In genomic region chr17:50687200-50688066, GRCh38 we compare ENCODE assay signal across 1 cellular context.
TF ChIP-seq lines count a peak whose summit lies in the region.

No MANE protein-coding gene starts in this region.

TF ChIP-seq in HepG2, 621 proteins besides CTCF, POLR2A, EP300 and RAD21 (continued from another document and continues in another):
- TF ChIP-seq RNF219 (CRISPR knock-in tag; IDR thresholded peaks at IDR 0.05) (no peak), ZMAT3 (CRISPR knock-in tag; conservative IDR thresholded peaks at IDR 0.05) (0 out of 2 replicates have a peak, but pooled peaks have one; percentile 43), GFI1 (CRISPR knock-in tag; IDR thresholded peaks at IDR 0.05; ENCODE audit: borderline replicate concordance) (no peak; the same call in 1 of the 2 replicates), ZSCAN12 (CRISPR knock-in tag; IDR thresholded peaks at IDR 0.05) (no peak), MZF1 (CRISPR knock-in tag; IDR thresholded peaks at IDR 0.05; ENCODE audit: borderline replicate concordance) (0 out of 2 replicates have a peak, but pooled peaks have one; percentile 47), ZBTB14 (CRISPR knock-in tag; IDR thresholded peaks at IDR 0.05) (0 out of 2 replicates have a peak, but pooled peaks have one; percentile 28), NCOA5 (CRISPR knock-in tag; IDR thresholded peaks at IDR 0.05) (no peak), ZFP41 (CRISPR knock-in tag; IDR thresholded peaks at IDR 0.05; ENCODE audit: borderline replicate concordance) (no peak), ADNP (CRISPR knock-in tag; IDR thresholded peaks at IDR 0.05) (no peak), ZNF747 (CRISPR knock-in tag; IDR thresholded peaks at IDR 0.05; ENCODE audit: borderline replicate concordance) (peak; percentile 9; the same call in 1 of the 2 replicates), ARID2 (CRISPR knock-in tag; IDR thresholded peaks at IDR 0.05; ENCODE audit: borderline replicate concordance) (0 out of 2 replicates have a peak, but pooled peaks have one; percentile 58), ZNF260 (CRISPR knock-in tag; IDR thresholded peaks at IDR 0.05; ENCODE audit: borderline replicate concordance, low read depth) (no peak), TCF7 (IDR thresholded peaks at IDR 0.05; ENCODE audit: low read depth) (no peak), ZBTB10 (CRISPR knock-in tag; IDR thresholded peaks at IDR 0.05; ENCODE audit: borderline replicate concordance) (no peak; the same call in 1 of the 2 replicates), SOX13 (IDR thresholded peaks at IDR 0.05) (no peak), SOX13 (CRISPR knock-in tag; conservative IDR thresholded peaks at IDR 0.05 in 1 of 2, IDR thresholded peaks at IDR 0.05 in 1 of 2) (peak in 1 of 2 experiments; percentile 56; a peak in 2 of 4 replicates), CREBL2 (CRISPR knock-in tag; IDR thresholded peaks at IDR 0.05; ENCODE audit: borderline replicate concordance) (no peak; the same call in 1 of the 2 replicates), THAP9 (CRISPR knock-in tag; IDR thresholded peaks at IDR 0.05; ENCODE audit: borderline replicate concordance) (peak; percentile 22; the same call in 1 of the 2 replicates), ZFAT (CRISPR knock-in tag; conservative IDR thresholded peaks at IDR 0.05) (no peak), ZNF629 (CRISPR knock-in tag; conservative IDR thresholded peaks at IDR 0.05) (0 out of 2 replicates have a peak, but pooled peaks have one; percentile 25), ZBTB7A (CRISPR knock-in tag; IDR thresholded peaks at IDR 0.05) (peak; percentile 69; the same call in 1 of the 2 replicates), ZNF687 (CRISPR knock-in tag; IDR thresholded peaks at IDR 0.05) (peak; percentile 97), KLF9 (CRISPR knock-in tag; IDR thresholded peaks at IDR 0.05; ENCODE audit: low read depth) (no peak), PRPF4 (IDR thresholded peaks at IDR 0.05; ENCODE audit: low read depth, low read length, poor library complexity, severe bottlenecking) (peak; percentile 16), SMYD3 (CRISPR knock-in tag; IDR thresholded peaks at IDR 0.05) (no peak; the same call in none of the 2 replicates), ZFP36L2 (CRISPR knock-in tag; IDR thresholded peaks at IDR 0.05) (peak; percentile 77; the same call in 1 of the 2 replicates), SRY (CRISPR knock-in tag; IDR thresholded peaks at IDR 0.05) (peak; percentile 22; the same call in 1 of the 2 replicates), NR2F6 (IDR thresholded peaks at IDR 0.05) (peak; percentile 6; the same call in 1 of the 2 replicates), NR2F6 (CRISPR knock-in tag; IDR thresholded peaks at IDR 0.05) (peak; percentile 28; the same call in 1 of the 2 replicates), ZBTB43 (CRISPR knock-in tag; conservative IDR thresholded peaks at IDR 0.05) (no peak), PHF21A (CRISPR knock-in tag; IDR thresholded peaks at IDR 0.05) (peak; percentile 30; the same call in 1 of the 2 replicates), ZFP37 (CRISPR knock-in tag; IDR thresholded peaks at IDR 0.05; ENCODE audit: borderline replicate concordance) (no peak), ZNF782 (CRISPR knock-in tag; IDR thresholded peaks at IDR 0.05; ENCODE audit: borderline replicate concordance) (peak; percentile 32; the same call in 1 of the 2 replicates), BCL3 (CRISPR knock-in tag; IDR thresholded peaks at IDR 0.05) (0 out of 2 replicates have a peak, but pooled peaks have one; percentile 27), MAZ (IDR thresholded peaks at IDR 0.05; ENCODE audit: borderline replicate concordance, low read depth, low read length) (no peak), MAZ (CRISPR knock-in tag; IDR thresholded peaks at IDR 0.05; ENCODE audit: low read depth) (peak; percentile 48; the same call in 1 of the 2 replicates), RELA (CRISPR knock-in tag; IDR thresholded peaks at IDR 0.05) (no peak), SMC3 (IDR thresholded peaks at IDR 0.05; ENCODE audit: low read length) (peak; percentile 41), FOXP4 (CRISPR knock-in tag; IDR thresholded peaks at IDR 0.05) (no peak; the same call in 1 of the 2 replicates), EEA1 (CRISPR knock-in tag; IDR thresholded peaks at IDR 0.05; ENCODE audit: borderline replicate concordance) (no peak)
